In the genomic region with DNA sequence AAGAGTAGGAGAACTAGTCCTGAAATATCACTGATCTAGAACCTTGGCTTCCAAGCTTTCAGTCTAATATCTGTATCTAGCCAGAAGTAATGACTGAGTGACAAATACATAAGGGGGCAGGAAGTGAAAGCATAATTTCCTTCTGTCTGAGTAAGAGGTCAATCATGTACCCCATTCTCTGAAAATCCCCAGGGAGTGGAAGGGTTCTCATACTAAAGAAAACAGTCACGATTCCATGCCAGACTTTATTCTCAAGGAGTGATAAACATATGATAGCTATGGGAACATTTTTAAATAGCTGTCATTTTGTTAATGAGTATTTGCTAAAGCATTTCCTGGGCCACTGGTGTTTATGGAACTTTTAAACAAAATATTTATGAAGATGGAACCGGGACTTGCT, we compare ENCODE assay signal across 15 cellular contexts.
A peak's percentile ranks its signal among the peaks of the same experiment; 100 is the strongest.
DNase-seq lines count a peak whose midpoint lies in the region; ATAC-seq and TF ChIP-seq lines count a peak whose summit lies in the region.
"Had no signal": no experiment of that assay in that cellular context is flagged by ENCODE, and none has a peak within 500 bp of the region (broad histone marks: within the 10 kb centered on the region; RNA-seq: fewer than 3 reads in every experiment).

No MANE protein-coding gene starts in this region.

- H3K4me2 ChIP-seq in SK-N-SH = no peak overlapping the region

- DNase-seq in SK-N-SH = no peak
- DNase-seq in LHCN-M2 (ENCODE audit: low read depth) = peak; percentile 96
- peak; percentile 88 for DNase-seq in fibroblast of gingiva (ENCODE audit: low read depth)
- DNase-seq in stimulated activated naive B cell treated with anti-CD40 and anti-IgM and Interleukin-4, amounts not matched to agents 10 μg/mL and 1 μg/mL and 100 μg/mL, for 72 hours = no peak
- no peak for DNase-seq in effector CD8-positive, alpha-beta T cell (lab: John Stamatoyannopoulos, UW)
- no peak for DNase-seq in NCI-H2171 (lab: John Stamatoyannopoulos, UW)
- DNase-seq in activated gamma-delta T cell treated with Interleukin-2 at 50 U/mL for 16 hours = no peak
- DNase-seq: anterior cingulate cortex; head of caudate nucleus; naive thymus-derived CD8-positive, alpha-beta T cell; NCI-H2081 treated with DMSO at 0.1 percent for 48 hours; stimulated activated CD4-positive, alpha-beta T cell treated with anti-CD3 and anti-CD28 coated beads, Interleukin-2, amount 100 ng/mL, for 48 hours; upper lobe of right lung had no signal

- peaks cover 27% of the 10 kb centered on the region for H3K79me2 ChIP-seq in SK-N-SH (ENCODE audit: insufficient read depth)

- peak overlapping the region; percentile 53; the same call in 1 of the 2 replicates for H3K9ac ChIP-seq in SK-N-SH

- no peaks in the 10 kb centered on the region for H3K9me3 Mint-ChIP-seq in stimulated activated naive B cell treated with anti-CD40 and anti-IgM and Interleukin-4, amounts not matched to agents 10 μg/mL and 1 μg/mL and 100 μg/mL, for 72 hours

- H3K9me2 ChIP-seq in SK-N-SH = no peaks in the 10 kb centered on the region

- peak overlapping the region in 1 of 2 experiments; percentile 92; a peak in 2 of 4 replicates for H3K27ac ChIP-seq in SK-N-SH (ENCODE audit: low read depth in 2 of 2, low read length in 1 of 2)
- H3K27ac ChIP-seq: 22Rv1, upper lobe of right lung had no signal

- peaks cover 0 to 4% of the 10 kb centered on the region in 2 experiments for H3K36me3 ChIP-seq in SK-N-SH (replicated peaks in 1 of 2; ENCODE audit: control insufficient read depth in 1 of 2, insufficient read depth in 2 of 2, low read length in 1 of 2)
- H3K36me3 ChIP-seq: upper lobe of right lung had no signal

- ATAC-seq in SK-N-SH treated with all-trans-retinoic acid at 6 μM for 48 hours = no peak
- ATAC-seq in stimulated activated naive B cell treated with anti-CD40 and anti-IgM and Interleukin-4, amounts not matched to agents 10 μg/mL and 1 μg/mL and 100 μg/mL, for 72 hours (replicated peaks) = peak; percentile 33 to 53
- ATAC-seq: naive thymus-derived CD8-positive, alpha-beta T cell; upper lobe of right lung had no signal

- TF ChIP-seq CTCF in SK-N-SH (IDR thresholded peaks at IDR 0.05) = no peak

- peak overlapping the region; percentile 37 for H3K27ac Mint-ChIP-seq in stimulated activated naive B cell treated with anti-CD40 and anti-IgM and Interleukin-4, amounts not matched to agents 10 μg/mL and 1 μg/mL and 100 μg/mL, for 72 hours
- H3K27ac Mint-ChIP-seq: naive thymus-derived CD8-positive, alpha-beta T cell had no signal

- H3K9me3 ChIP-seq in SK-N-SH = no peaks in the 10 kb centered on the region
- H3K9me3 ChIP-seq: upper lobe of right lung had no signal

- no peaks in the 10 kb centered on the region for H4K20me1 ChIP-seq in SK-N-SH (ENCODE audit: insufficient read depth)

- POLR2A ChIA-PET in SK-N-SH (lab: Yijun Ruan, JAX) = no interaction called here

- CTCF ChIA-PET in SK-N-SH (lab: Yijun Ruan, JAX) = interaction anchor here (0.8 to 4.3 kb wide), 2 partner anchors 13 to 211 kb away, joined by 3 to 30 read pairs; no protein-coding TSS in a partner anchor

- H3K36me3 Mint-ChIP-seq in stimulated activated naive B cell treated with anti-CD40 and anti-IgM and Interleukin-4, amounts not matched to agents 10 μg/mL and 1 μg/mL and 100 μg/mL, for 72 hours = peaks cover 0 to 2% of the 10 kb centered on the region in 2 donors
- H3K36me3 Mint-ChIP-seq: naive thymus-derived CD8-positive, alpha-beta T cell had no signal

- no peaks in the 10 kb centered on the region for H3K27me3 ChIP-seq in SK-N-SH (ENCODE audit: insufficient read depth)
- H3K27me3 ChIP-seq: upper lobe of right lung had no signal

- H2AFZ ChIP-seq in SK-N-SH (ENCODE audit: low read depth) = no peak overlapping the region

- 44% methylated on average over 2 of the region's 2 CpGs for WGBS in SK-N-SH (ENCODE audit: low lambda C conversion rate)

- H3K27me3 Mint-ChIP-seq in stimulated activated naive B cell treated with anti-CD40 and anti-IgM and Interleukin-4, amounts not matched to agents 10 μg/mL and 1 μg/mL and 100 μg/mL, for 72 hours = no peaks in the 10 kb centered on the region
- H3K27me3 Mint-ChIP-seq: naive thymus-derived CD8-positive, alpha-beta T cell had no signal

- H3K4me1 Mint-ChIP-seq in stimulated activated naive B cell treated with anti-CD40 and anti-IgM and Interleukin-4, amounts not matched to agents 10 μg/mL and 1 μg/mL and 100 μg/mL, for 72 hours = peaks cover 26 to 48% of the 10 kb centered on the region in 2 donors

- no peak overlapping the region for H3K4me3 Mint-ChIP-seq in stimulated activated naive B cell treated with anti-CD40 and anti-IgM and Interleukin-4, amounts not matched to agents 10 μg/mL and 1 μg/mL and 100 μg/mL, for 72 hours
- H3K4me3 Mint-ChIP-seq: naive thymus-derived CD8-positive, alpha-beta T cell had no signal

- TF ChIP-seq RAD21 in SK-N-SH (IDR thresholded peaks at IDR 0.05; ENCODE audit: low read length) = no peak

- H3K4me3 ChIP-seq in SK-N-SH (ENCODE audit: low read depth in 2 of 2, low read length in 1 of 2) = no peak overlapping the region
- H3K4me3 ChIP-seq: upper lobe of right lung had no signal

- peaks cover 0 to 9% of the 10 kb centered on the region in 2 experiments; a peak in 2 of 4 replicates for H3K4me1 ChIP-seq in SK-N-SH (ENCODE audit: control insufficient read depth in 1 of 2, insufficient read depth in 2 of 2, low read depth in 1 of 2, low read length in 1 of 2)

- no peak for TF ChIP-seq EP300 in SK-N-SH (IDR thresholded peaks at IDR 0.05; ENCODE audit: borderline replicate concordance in 1 of 2, low read depth in 1 of 2, low read length in 1 of 2)

- peaks cover 18% of the 10 kb centered on the region for H3F3A ChIP-seq in SK-N-SH (replicated peaks; ENCODE audit: insufficient read depth)

TF ChIP-seq in SK-N-SH, 30 proteins besides CTCF, POLR2A, EP300 and RAD21 (continues in another document):
- TF ChIP-seq GABPA (IDR thresholded peaks at IDR 0.05; ENCODE audit: low read depth) (no peak), TCF12 (IDR thresholded peaks at IDR 0.05) (no peak), ELF1 (IDR thresholded peaks at IDR 0.05) (no peak)
- TF ChIP-seq, protein P1, sequence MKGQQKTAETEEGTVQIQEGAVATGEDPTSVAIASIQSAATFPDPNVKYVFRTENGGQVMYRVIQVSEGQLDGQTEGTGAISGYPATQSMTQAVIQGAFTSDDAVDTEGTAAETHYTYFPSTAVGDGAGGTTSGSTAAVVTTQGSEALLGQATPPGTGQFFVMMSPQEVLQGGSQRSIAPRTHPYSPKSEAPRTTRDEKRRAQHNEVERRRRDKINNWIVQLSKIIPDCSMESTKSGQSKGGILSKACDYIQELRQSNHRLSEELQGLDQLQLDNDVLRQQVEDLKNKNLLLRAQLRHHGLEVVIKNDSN (IDR thresholded peaks at IDR 0.05; ENCODE audit: borderline replicate concordance, low read depth) = no peak

TF ChIP-seq in SK-N-SH treated with all-trans-retinoic acid at 6 μM for 48 hours, 23 proteins besides CTCF, POLR2A, EP300 and RAD21:
- TF ChIP-seq TOX (CRISPR knock-in tag; IDR thresholded peaks at IDR 0.05; ENCODE audit: borderline replicate concordance) = no peak
- no peak for TF ChIP-seq ZFP3 (CRISPR knock-in tag; IDR thresholded peaks at IDR 0.05)
- TF ChIP-seq ZNF70 (CRISPR knock-in tag; IDR thresholded peaks at IDR 0.05) = no peak
- TF ChIP-seq ZNF8 (CRISPR knock-in tag; IDR thresholded peaks at IDR 0.05) = no peak
- no peak for TF ChIP-seq ARNTL (CRISPR knock-in tag; IDR thresholded peaks at IDR 0.05; ENCODE audit: borderline replicate concordance, low read depth)
- TF ChIP-seq, protein P2, sequence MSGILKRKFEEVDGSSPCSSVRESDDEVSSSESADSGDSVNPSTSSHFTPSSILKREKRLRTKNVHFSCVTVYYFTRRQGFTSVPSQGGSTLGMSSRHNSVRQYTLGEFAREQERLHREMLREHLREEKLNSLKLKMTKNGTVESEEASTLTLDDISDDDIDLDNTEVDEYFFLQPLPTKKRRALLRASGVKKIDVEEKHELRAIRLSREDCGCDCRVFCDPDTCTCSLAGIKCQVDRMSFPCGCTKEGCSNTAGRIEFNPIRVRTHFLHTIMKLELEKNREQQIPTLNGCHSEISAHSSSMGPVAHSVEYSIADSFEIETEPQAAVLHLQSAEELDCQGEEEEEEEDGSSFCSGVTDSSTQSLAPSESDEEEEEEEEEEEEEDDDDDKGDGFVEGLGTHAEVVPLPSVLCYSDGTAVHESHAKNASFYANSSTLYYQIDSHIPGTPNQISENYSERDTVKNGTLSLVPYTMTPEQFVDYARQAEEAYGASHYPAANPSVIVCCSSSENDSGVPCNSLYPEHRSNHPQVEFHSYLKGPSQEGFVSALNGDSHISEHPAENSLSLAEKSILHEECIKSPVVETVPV (CRISPR knock-in tag; IDR thresholded peaks at IDR 0.05) = no peak
- TF ChIP-seq RARB (CRISPR knock-in tag; IDR thresholded peaks at IDR 0.05) = no peak

Comparison
In these comparisons a context has a peak if more than half of its experiments do, and no peak if none do; other contexts are left out.
1. DNase-seq: peak in LHCN-M2 (single experiment) and fibroblast of gingiva (single experiment); none in SK-N-SH (single experiment), stimulated activated naive B cell treated with anti-CD40 and anti-IgM and Interleukin-4, amounts not matched to agents 10 μg/mL and 1 μg/mL and 100 μg/mL, for 72 hours (single experiment), effector CD8-positive, alpha-beta T cell (single experiment), NCI-H2171 (single experiment) and activated gamma-delta T cell treated with Interleukin-2 at 50 U/mL for 16 hours (single experiment).